In genomic region chr2:43075054-43075593, GRCh38 we compare ENCODE assay signal across 9 cellular contexts.
A peak's percentile ranks its signal among the peaks of the same experiment; 100 is the strongest.
DNase-seq lines count a peak whose midpoint lies in the region; ATAC-seq and TF ChIP-seq lines count a peak whose summit lies in the region.
"Had no signal": no experiment of that assay in that cellular context is flagged by ENCODE, and none has a peak within 500 bp of the region (broad histone marks: within the 10 kb centered on the region; RNA-seq: fewer than 3 reads in every experiment).

No MANE protein-coding gene starts in this region.

- H4K20me1 ChIP-seq in smooth muscle cell (ENCODE audit: low read depth) (no peaks in the 10 kb centered on the region), MM.1S (ENCODE audit: insufficient read depth, low read length) (no peaks in the 10 kb centered on the region)

- no peaks in the 10 kb centered on the region for H3K36me3 ChIP-seq in ascending aorta
- no peaks in the 10 kb centered on the region for H3K36me3 ChIP-seq in smooth muscle cell (ENCODE audit: low read depth)
- H3K36me3 ChIP-seq in MM.1S (replicated peaks; ENCODE audit: insufficient read depth, low read length), result no peaks in the 10 kb centered on the region

- intact Hi-C loops in ascending aorta (cut with DNase I), result loop anchor here (1.0 to 2.0 kb wide), 4 partner anchors 11 to 152 kb away; no protein-coding TSS in a partner anchor
- intact Hi-C loops in left ventricle myocardium superior (cut with micrococcal nuclease), result no loop called here

- H3K4me1 ChIP-seq in ascending aorta (peaks cover 28 to 63% of the 10 kb centered on the region in 2 donors), smooth muscle cell (ENCODE audit: low read depth) (peaks cover 16% of the 10 kb centered on the region), MM.1S (ENCODE audit: low read length) (no peaks in the 10 kb centered on the region)

- TF ChIP-seq CTCF in ascending aorta (IDR thresholded peaks at IDR 0.05) (peak in 2 of 3 experiments; percentile 12 to 25), smooth muscle cell (IDR thresholded peaks at IDR 0.05; ENCODE audit: borderline replicate concordance, insufficient read depth, poor library complexity, severe bottlenecking) (no peak), MM.1S (IDR thresholded peaks at IDR 0.05; ENCODE audit: low read length) (no peak)

- DNase-seq in H4 (ENCODE audit: low spot score) (peak; percentile 95), ascending aorta (ENCODE audit: low spot score in 2 of 2) (peak; percentile 71 to 95), left ventricle myocardium superior (peak; percentile 86), smooth muscle cell (lab: John Stamatoyannopoulos, UW; ENCODE audit: unreplicated experiment) (no peak), cerebellar nuclear complex (lab: John Stamatoyannopoulos, UW) (no peak), MM.1S (no peak), SKM-1 treated with dmso at 0.1 percent for 144 hours (lab: John Stamatoyannopoulos, UW; ENCODE audit: unreplicated experiment) (no peak)
- DNase-seq: stimulated activated CD4-positive, alpha-beta T cell treated with anti-CD3 and anti-CD28 coated beads, Interleukin-12 subunit alpha, Interleukin-12 subunit beta, amount 100 ng/mL, for 4 hours had no signal

- H2AFZ ChIP-seq in smooth muscle cell (ENCODE audit: low read depth) (no peak overlapping the region), MM.1S (ENCODE audit: low read length) (no peak overlapping the region)

- H3F3A ChIP-seq in smooth muscle cell (ENCODE audit: low read depth) (peaks cover 16% of the 10 kb centered on the region), MM.1S (ENCODE audit: insufficient read depth, low read length) (no peaks in the 10 kb centered on the region)

- WGBS in smooth muscle cell (ENCODE audit: low lambda C conversion rate), result 12% methylated on average over 4 of the region's 4 CpGs

- no peaks in the 10 kb centered on the region for H3K9me3 ChIP-seq in ascending aorta
- no peaks in the 10 kb centered on the region for H3K9me3 ChIP-seq in smooth muscle cell (replicated peaks; ENCODE audit: low read depth)
- no peaks in the 10 kb centered on the region for H3K9me3 ChIP-seq in MM.1S (replicated peaks; ENCODE audit: insufficient read depth, low read length)

- H3K79me2 ChIP-seq in smooth muscle cell (ENCODE audit: low read depth) (no peaks in the 10 kb centered on the region), MM.1S (ENCODE audit: low read length) (no peaks in the 10 kb centered on the region)

- H3K9me2 ChIP-seq in MM.1S (replicated peaks; ENCODE audit: insufficient read depth, low read length), result no peaks in the 10 kb centered on the region

- peak overlapping the region; percentile 18 for H3K4me2 ChIP-seq in smooth muscle cell
- no peak overlapping the region for H3K4me2 ChIP-seq in MM.1S (ENCODE audit: low read depth, low read length)

- H3K27ac ChIP-seq in ascending aorta (peak overlapping the region; percentile 90 to 99), smooth muscle cell (ENCODE audit: low read depth) (peak overlapping the region; percentile 89), MM.1S (ENCODE audit: low read length) (no peak overlapping the region)

- H3K4me3 ChIP-seq in ascending aorta (no peak overlapping the region), smooth muscle cell (no peak overlapping the region), MM.1S (ENCODE audit: low read length) (no peak overlapping the region)

- H3K27me3 ChIP-seq in ascending aorta (no peaks in the 10 kb centered on the region), smooth muscle cell (ENCODE audit: low read depth) (no peaks in the 10 kb centered on the region), MM.1S (replicated peaks; ENCODE audit: insufficient read depth, low read length) (no peaks in the 10 kb centered on the region)

- ATAC-seq in left ventricle myocardium superior, result peak; percentile 75
- no peak for ATAC-seq in GM21447 (IDR thresholded peaks at IDR 0.05; ENCODE audit: unreplicated experiment)

- H3K9ac ChIP-seq in smooth muscle cell (ENCODE audit: low read depth) (peak overlapping the region; percentile 42), MM.1S (ENCODE audit: low read length) (no peak overlapping the region)

Comparison
In these comparisons a context has a peak if more than half of its experiments do, and no peak if none do; other contexts are left out.
1. DNase-seq: peak in H4 (single experiment), ascending aorta (2 of 2) and left ventricle myocardium superior (single experiment); none in smooth muscle cell (single experiment), cerebellar nuclear complex (0 of 2), MM.1S (single experiment) and SKM-1 treated with dmso at 0.1 percent for 144 hours (single experiment).
2. CTCF ChIP-seq: peak in ascending aorta (2 of 3); none in smooth muscle cell (single experiment) and MM.1S (single experiment).